In genomic region chr19:12946092-12946845, GRCh38 we compare ENCODE assay signal across 8 cellular contexts. TPM values are rescaled to one million over a fixed set of nuclear protein-coding genes. Genes with fewer than 3 reads are reported as not detected.
DNase-seq lines count a peak whose midpoint lies in the region; ATAC-seq, FAIRE-seq and TF ChIP-seq lines count a peak whose summit lies in the region.

No MANE protein-coding gene starts in this region.

- H3K27me3 Mint-ChIP-seq in CD8-positive, alpha-beta memory T cell = peaks cover 0 to 6% of the 10 kb centered on the region in 2 donors
- H3K27me3 Mint-ChIP-seq in activated naive CD4-positive, alpha-beta T cell treated with anti-CD3 and anti-CD28 coated beads, Interleukin-2, amount 50 U/mL, for 24 hours = no peaks in the 10 kb centered on the region

- H3K36me3 ChIP-seq in CD8-positive, alpha-beta memory T cell (ENCODE audit: insufficient read depth, low read length) = peaks cover 68% of the 10 kb centered on the region
- H3K36me3 ChIP-seq in pancreas = peaks cover 4 to 68% (median 37%) of the 10 kb centered on the region in 3 donors

- CTCF ChIA-PET in CD8-positive, alpha-beta memory T cell (lab: Charles Lee) = interaction anchor here (0.9 to 1.3 kb wide), 2 partner anchors 19 to 56 kb away, joined by 4 to 5 read pairs; partner anchors contain the start of gene GCDH

- H3K4me3 ChIP-seq in CD8-positive, alpha-beta memory T cell (ENCODE audit: low read length) = peak overlapping the region; percentile 73
- peak overlapping the region; percentile 76 to 93 (median 84) for H3K4me3 ChIP-seq in pancreas

- intact Hi-C loops in Right ventricle myocardium superior (cut with DNase I) = no loop called here
- intact Hi-C loops in pancreas (cut with DNase I) = no loop called here

- peak overlapping the region; percentile 74 for H3K27ac ChIP-seq in CD8-positive, alpha-beta memory T cell (ENCODE audit: low read depth, low read length)
- peak overlapping the region; percentile 82 to 90 (median 86) for H3K27ac ChIP-seq in pancreas

- FAIRE-seq in pancreas (lab: Jason Lieb, UNC) = no peak

- H3K4me1 ChIP-seq in CD8-positive, alpha-beta memory T cell (ENCODE audit: insufficient read depth, low read length) = peaks cover 24% of the 10 kb centered on the region
- peaks cover 7 to 24% (median 9%) of the 10 kb centered on the region in 3 donors for H3K4me1 ChIP-seq in pancreas

- ATAC-seq in GM19372 (IDR thresholded peaks at IDR 0.05; ENCODE audit: low read depth, unreplicated experiment) (peak; percentile 40), HG03460 (IDR thresholded peaks at IDR 0.05; ENCODE audit: unreplicated experiment) (peak; percentile 34), Right ventricle myocardium superior (ENCODE audit: poor library complexity) (peak; percentile 81), pancreas (peak; percentile 69 to 83 (median 80)), HG03378 (IDR thresholded peaks at IDR 0.05; ENCODE audit: unreplicated experiment) (no peak)

- DNase-seq in CD8-positive, alpha-beta memory T cell = peak in 3 of 5 donors; percentile 28 to 64 (median 42)
- DNase-seq in RPMI7951 (ENCODE audit: low read depth) (peak; percentile 83), Right ventricle myocardium superior (peak; percentile 82), pancreas (peak; percentile 58 to 88 (median 76))

- peak overlapping the region; percentile 90 to 97 (median 92) for H3K27ac Mint-ChIP-seq in CD8-positive, alpha-beta memory T cell
- peak overlapping the region; percentile 86 for H3K27ac Mint-ChIP-seq in activated naive CD4-positive, alpha-beta T cell treated with anti-CD3 and anti-CD28 coated beads, Interleukin-2, amount 50 U/mL, for 24 hours

- H3K4me3 Mint-ChIP-seq in CD8-positive, alpha-beta memory T cell = peak overlapping the region; percentile 83 to 96 (median 88)
- H3K4me3 Mint-ChIP-seq in activated naive CD4-positive, alpha-beta T cell treated with anti-CD3 and anti-CD28 coated beads, Interleukin-2, amount 50 U/mL, for 24 hours = peak overlapping the region; percentile 90

- no peaks in the 10 kb centered on the region for H3K27me3 ChIP-seq in CD8-positive, alpha-beta memory T cell (ENCODE audit: insufficient read depth, low read length, poor library complexity, severe bottlenecking)
- no peaks in the 10 kb centered on the region for H3K27me3 ChIP-seq in pancreas

- TF ChIP-seq CTCF in pancreas (IDR thresholded peaks at IDR 0.05) = no peak

- peaks cover 31 to 56% (median 34%) of the 10 kb centered on the region in 3 donors for H3K4me1 Mint-ChIP-seq in CD8-positive, alpha-beta memory T cell
- peaks cover 36% of the 10 kb centered on the region for H3K4me1 Mint-ChIP-seq in activated naive CD4-positive, alpha-beta T cell treated with anti-CD3 and anti-CD28 coated beads, Interleukin-2, amount 50 U/mL, for 24 hours

- peaks cover 5 to 86% (median 9%) of the 10 kb centered on the region in 3 donors for H3K36me3 Mint-ChIP-seq in CD8-positive, alpha-beta memory T cell
- peaks cover 22% of the 10 kb centered on the region for H3K36me3 Mint-ChIP-seq in activated naive CD4-positive, alpha-beta T cell treated with anti-CD3 and anti-CD28 coated beads, Interleukin-2, amount 50 U/mL, for 24 hours

- peaks cover 0 to 2% (median 0%) of the 10 kb centered on the region in 5 donors for H3K9me3 Mint-ChIP-seq in CD8-positive, alpha-beta memory T cell
- no peaks in the 10 kb centered on the region for H3K9me3 Mint-ChIP-seq in activated naive CD4-positive, alpha-beta T cell treated with anti-CD3 and anti-CD28 coated beads, Interleukin-2, amount 50 U/mL, for 24 hours

- WGBS in pancreas, 2 donors = 2 to 4% methylated on average over 26 to 41 of the region's 41 CpGs

- no peaks in the 10 kb centered on the region for H3K9me3 ChIP-seq in CD8-positive, alpha-beta memory T cell (ENCODE audit: low read length)
- no peaks in the 10 kb centered on the region for H3K9me3 ChIP-seq in pancreas

- POLR2A ChIA-PET in CD8-positive, alpha-beta memory T cell (lab: Charles Lee) = interaction anchor here (0.6 to 3.8 kb wide), 7 partner anchors 8 to 225 kb away, joined by 3 to 12 read pairs (median 4); partner anchors contain the start of genes DNASE2 and GADD45GIP1

RNA-seq across cellular contexts. Expression of gene RAD23A, which starts 0.6 kb away (rescaled TPM):
- total RNA-seq in CD8-positive, alpha-beta memory T cell = 100 to 1,000 TPM; 227 to 230 TPM
- polyA plus RNA-seq in CD8-positive, alpha-beta memory T cell = 115 TPM
- 104 and 123 TPM in 2 replicates for total RNA-seq in RPMI7951 (2014; rRNA removed; shearing (Covaris generic))
- total RNA-seq in Right ventricle myocardium superior = 174 TPM
- total RNA-seq in pancreas = 10 to 100 TPM; 35.0 to 60.2 (median 45.9) TPM
- 10 to 100 TPM; 91.5 to 99.1 TPM for polyA plus RNA-seq in pancreas

RNA-seq across cellular contexts. Expression of gene CALR, which starts 7.9 kb away (rescaled TPM):
- 100 to 1,000 TPM; 832 to 843 TPM for total RNA-seq in CD8-positive, alpha-beta memory T cell
- polyA plus RNA-seq in CD8-positive, alpha-beta memory T cell = 174 TPM
- total RNA-seq in RPMI7951 (2014; rRNA removed; shearing (Covaris generic)) = 1,708 and 2,160 TPM in 2 replicates
- total RNA-seq in Right ventricle myocardium superior (378 TPM), pancreas (100 to 1,000 TPM; 279 to 681 (median 373) TPM)
- polyA plus RNA-seq in pancreas = 100 to 1,000 TPM; 132 to 263 TPM

RNA-seq across cellular contexts. Expression of gene GADD45GIP1, which starts 10.8 kb away (rescaled TPM):
- 10 to 100 TPM; 37.3 to 38.6 TPM for total RNA-seq in CD8-positive, alpha-beta memory T cell
- polyA plus RNA-seq in CD8-positive, alpha-beta memory T cell = 64.1 TPM
- 41.2 and 65.1 TPM in 2 replicates for total RNA-seq in RPMI7951 (2014; rRNA removed; shearing (Covaris generic))
- total RNA-seq in Right ventricle myocardium superior (31.1 TPM), pancreas (10 to 100 TPM in 3 of 6 donors, 1 to 10 TPM in 3; 6.0 to 10.7 (median 9.8) TPM)
- 10 to 100 TPM; 25.3 to 37.4 TPM for polyA plus RNA-seq in pancreas

RNA-seq across cellular contexts. Expression of gene FARSA, which starts 12.8 kb away (rescaled TPM):
- 100 to 1,000 TPM; 188 to 192 TPM for total RNA-seq in CD8-positive, alpha-beta memory T cell
- polyA plus RNA-seq in CD8-positive, alpha-beta memory T cell = 64.5 TPM
- 60.7 and 83.7 TPM in 2 replicates for total RNA-seq in RPMI7951 (2014; rRNA removed; shearing (Covaris generic))
- total RNA-seq in Right ventricle myocardium superior (34.6 TPM), pancreas (10 to 100 TPM; 19.4 to 46.0 (median 29.0) TPM)
- polyA plus RNA-seq in pancreas = 10 to 100 TPM; 30.4 to 31.0 TPM

RNA-seq across cellular contexts. Expression of gene DAND5, which starts 23.1 kb away (rescaled TPM):
- not detected for total RNA-seq in CD8-positive, alpha-beta memory T cell
- polyA plus RNA-seq in CD8-positive, alpha-beta memory T cell = not detected
- total RNA-seq in RPMI7951 (2014; rRNA removed; shearing (Covaris generic)) = not detected in 2 replicates
- 9.1 TPM for total RNA-seq in Right ventricle myocardium superior
- under 1 TPM in 3 of 6 donors, not detected in 3; 0.12 to 0.23 (median 0.12) TPM for total RNA-seq in pancreas
- polyA plus RNA-seq in pancreas = under 1 TPM in 1 of 2 donors, not detected in 1; 0.16 TPM
